29 cellular contexts compared by ENCODE assay signal in the genomic region with DNA sequence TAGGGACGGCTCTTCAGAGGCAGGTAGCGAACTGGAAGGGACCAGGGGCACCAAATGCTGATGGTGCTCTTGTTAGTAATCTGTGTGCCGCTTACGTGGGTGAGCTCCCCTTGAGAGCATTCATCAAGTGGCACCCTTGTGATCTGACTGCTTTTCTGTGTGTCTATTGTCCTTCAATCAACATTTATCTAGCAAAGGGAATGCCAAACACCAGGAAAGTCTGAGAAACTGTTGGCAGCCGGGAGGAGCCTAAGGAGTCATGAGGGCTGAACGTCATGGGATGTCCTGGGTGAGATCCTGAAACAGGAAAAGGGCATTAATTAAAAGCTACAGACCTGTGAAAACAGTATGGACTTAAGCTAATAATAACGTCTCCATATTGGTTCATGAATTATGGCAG.
"Had no signal": no experiment of that assay in that cellular context is flagged by ENCODE, and none has a peak within 500 bp of the region (broad histone marks: within the 10 kb centered on the region; RNA-seq: fewer than 3 reads in every experiment).

No MANE protein-coding gene starts in this region.

- H3K4me3 ChIP-seq: esophagus squamous epithelium had no signal

- H3K27ac ChIP-seq: brain microvascular endothelial cell, epithelial cell of prostate, esophagus squamous epithelium had no signal

- H3K27me3 ChIP-seq: brain microvascular endothelial cell, esophagus squamous epithelium had no signal

- H3K9me3 ChIP-seq: esophagus squamous epithelium had no signal

- DNase-seq: activated CD4-positive, alpha-beta memory T cell treated with anti-CD3 and anti-CD28 coated beads for 36 hours; activated CD4-positive, alpha-beta T cell treated with anti-CD3 and anti-CD28 coated beads for 36 hours; activated CD4-positive, alpha-beta T cell treated with anti-CD3 and anti-CD28 coated beads, Interleukin-2, amount 10 ng/mL, durations not matched to agents 24 days and 14 days; activated CD4-positive, CD25-positive, alpha-beta regulatory T cell; activated CD4-positive, CD25-positive, alpha-beta regulatory T cell treated with anti-CD3 and anti-CD28 coated beads, Interleukin-2, amount 50 U/mL, for 72 hours; activated CD8-positive, alpha-beta memory T cell treated with anti-CD3 and anti-CD28 coated beads, Interleukin-2, amount 50 U/mL, for 48 hours; activated CD8-positive, alpha-beta T cell treated with anti-CD3 and anti-CD28 coated beads, Interleukin-2, amount 10 ng/mL, durations not matched to agents 7 days and 5 days; activated gamma-delta T cell treated with Interleukin-2 at 50 U/mL for 16 hours; activated naive CD4-positive, alpha-beta T cell treated with anti-CD3 and anti-CD28 coated beads, Interleukin-2, amount 50 U/mL, for 16 hours; activated naive CD4-positive, alpha-beta T cell treated with Interleukin-2 at 50 U/mL for 16 hours; activated T-cell treated with anti-CD3 and anti-CD28 coated beads for 4 hours; activated T-cell treated with anti-CD3 and anti-CD28 coated beads, Interleukin-2, amount 50 U/mL, for 24 hours; activated T-cell treated with anti-CD3 and anti-CD28 coated beads, Interleukin-2, amount 50 U/mL, for 72 hours; amniotic stem cell; anterior cingulate cortex; brain microvascular endothelial cell; cortex of kidney; dermis blood vessel endothelial cell; effector CD4-positive, alpha-beta T cell; effector memory CD8-positive, alpha-beta T cell; esophagus squamous epithelium; head of caudate nucleus; T-helper 2 cell had no signal

- H3K36me3 ChIP-seq: brain microvascular endothelial cell, esophagus squamous epithelium had no signal

- H3K4me1 ChIP-seq: esophagus squamous epithelium had no signal

- FAIRE-seq: astrocyte, colon, endometrium, endothelial cell of umbilical vein, frontal cortex had no signal
